13 cellular contexts compared by ENCODE assay signal in the genomic region with DNA sequence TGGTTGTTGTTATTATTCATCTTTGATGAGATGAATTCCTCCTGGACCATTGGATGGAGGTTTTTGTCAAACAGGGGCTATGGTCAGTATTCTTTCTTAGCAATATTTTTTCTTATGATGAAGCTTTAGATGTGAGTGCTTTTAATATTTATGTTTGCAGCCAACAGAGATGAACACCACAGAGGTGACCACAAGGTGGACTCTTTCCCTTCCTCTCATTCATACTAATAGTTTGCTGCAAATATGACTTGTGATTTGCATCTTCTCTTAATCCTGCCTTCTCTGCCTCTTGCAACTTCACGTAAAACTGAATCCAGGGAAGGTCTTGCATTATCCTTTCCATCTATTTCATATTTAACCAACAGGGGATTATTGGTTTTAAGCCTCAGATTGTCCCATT.
DNase-seq lines count a peak whose midpoint lies in the region; ATAC-seq and TF ChIP-seq lines count a peak whose summit lies in the region.
"Had no signal": no experiment of that assay in that cellular context is flagged by ENCODE, and none has a peak within 500 bp of the region (broad histone marks: within the 10 kb centered on the region; RNA-seq: fewer than 3 reads in every experiment).

No MANE protein-coding gene starts in this region.

- no peak overlapping the region for H3K27ac Mint-ChIP-seq in H9
- H3K27ac Mint-ChIP-seq: WTC11 had no signal

- DNase-seq in AG09319 (ENCODE audit: extremely low read depth, low read depth), result no peak
- DNase-seq in H9, result no peak
- peak; percentile 22 for DNase-seq in RKO (ENCODE audit: low spot score)
- DNase-seq in foreskin keratinocyte, result no peak
- DNase-seq in DMS79 treated with DMSO at 0.1 percent for 48 hours (lab: John Stamatoyannopoulos, UW), result no peak
- no peak for DNase-seq in G401 (ENCODE audit: low spot score)
- DNase-seq: right cardiac atrium, uterus had no signal

- no peaks in the 10 kb centered on the region for H3K4me1 ChIP-seq in H9 (ENCODE audit: insufficient read depth, low read length)
- H3K4me1 ChIP-seq in foreskin keratinocyte, result no peaks in the 10 kb centered on the region
- H3K4me1 ChIP-seq: uterus had no signal

- H2BK12ac ChIP-seq in H9 (ENCODE audit: insufficient read length, low read depth, low read length), result no peak overlapping the region

- no peaks in the 10 kb centered on the region for H3K23me2 ChIP-seq in H9 (ENCODE audit: insufficient read length, low read depth, low read length, poor library complexity, severe bottlenecking)

- no peak overlapping the region for H3T11ph ChIP-seq in H9 (ENCODE audit: low read length)

- no peak overlapping the region for H4K5ac ChIP-seq in H9 (ENCODE audit: insufficient read length, low read depth, low read length)

- H3K27me3 ChIP-seq in H9 (ENCODE audit: insufficient read depth, low read length) (no peaks in the 10 kb centered on the region), foreskin keratinocyte (no peaks in the 10 kb centered on the region)
- H3K27me3 ChIP-seq: BLaER1 treated with 17β-estradiol and CSF1 and Interleukin-3, amounts not matched to agents 10 nM and 100 nM; uterus had no signal

- no peak overlapping the region for H2AK5ac ChIP-seq in H9 (ENCODE audit: insufficient read length, low read length)

- H2BK20ac ChIP-seq in H9 (ENCODE audit: low read depth, low read length, poor library complexity, severe bottlenecking), result no peak overlapping the region

- no peak overlapping the region for H3K4me2 ChIP-seq in H9 (ENCODE audit: insufficient read depth, insufficient read length, low read length)
- H3K4me2 ChIP-seq: BLaER1 treated with 17β-estradiol and CSF1 and Interleukin-3, amounts not matched to agents 10 nM and 100 nM had no signal

- H2BK120ac ChIP-seq in H9 (ENCODE audit: low read depth, low read length, poor library complexity, severe bottlenecking), result no peak overlapping the region

- H4K8ac ChIP-seq in H9 (replicated peaks; ENCODE audit: insufficient read length, low read depth, low read length), result no peak overlapping the region

- no peaks in the 10 kb centered on the region for H3K79me2 ChIP-seq in H9 (ENCODE audit: insufficient read depth, low read length)

- no peak overlapping the region for H3K4me3 Mint-ChIP-seq in H9
- H3K4me3 Mint-ChIP-seq: WTC11 had no signal

- H3K9me3 ChIP-seq in H9 (ENCODE audit: control insufficient read depth, low read depth, low read length), result no peaks in the 10 kb centered on the region
- H3K9me3 ChIP-seq: BLaER1 treated with 17β-estradiol and CSF1 and Interleukin-3, amounts not matched to agents 10 nM and 100 nM; uterus had no signal

- H3K36me3 Mint-ChIP-seq in H9 (ENCODE audit: insufficient read depth in 1 of 3, low read depth in 3 of 3), result no peaks in the 10 kb centered on the region; a peak in 1 of 7 replicates
- H3K36me3 Mint-ChIP-seq: WTC11 had no signal

- in situ Hi-C loops in G401 (cut with HindIII; ENCODE audit: low sequenced_read_pairs), result no loop called here

- H4K91ac ChIP-seq in H9 (ENCODE audit: insufficient read length, low read depth, low read length), result no peak overlapping the region

- H3K27ac ChIP-seq in H9 (ENCODE audit: insufficient read length, low read depth, low read length), result no peak overlapping the region
- H3K27ac ChIP-seq in foreskin keratinocyte, result no peak overlapping the region
- H3K27ac ChIP-seq: BLaER1 treated with 17β-estradiol and CSF1 and Interleukin-3, amounts not matched to agents 10 nM and 100 nM; coronary artery; uterus had no signal

- H3K27me3 Mint-ChIP-seq in H9 (ENCODE audit: low read depth), result no peaks in the 10 kb centered on the region

- H3K56ac ChIP-seq in H9 (ENCODE audit: insufficient read length, low read depth, low read length), result no peak overlapping the region

- no peak overlapping the region for H3K14ac ChIP-seq in H9 (ENCODE audit: insufficient read depth, low read length)

- peaks cover 0 to 9% of the 10 kb centered on the region in 2 experiments; a peak in 2 of 4 replicates for H3K4me1 Mint-ChIP-seq in H9

- H4K20me1 ChIP-seq in H9 (ENCODE audit: control insufficient read depth, insufficient read depth, insufficient read length), result no peaks in the 10 kb centered on the region
- H4K20me1 ChIP-seq: BLaER1 treated with 17β-estradiol and CSF1 and Interleukin-3, amounts not matched to agents 10 nM and 100 nM had no signal

- no peak overlapping the region for H3K18ac ChIP-seq in H9 (ENCODE audit: insufficient read length, low read depth, low read length)

- H2BK15ac ChIP-seq in H9 (ENCODE audit: low read depth, low read length), result no peak overlapping the region

- peak; percentile 1 for TF ChIP-seq CTCF in AG09319 (IDR thresholded peaks at IDR 0.05; ENCODE audit: low read depth, low read length)
- peak; percentile 61 for TF ChIP-seq CTCF in H9 (conservative IDR thresholded peaks at IDR 0.05)
- peak; percentile 12 for TF ChIP-seq CTCF in foreskin keratinocyte (conservative IDR thresholded peaks at IDR 0.05)

- ATAC-seq in foreskin keratinocyte, result no peak
- ATAC-seq in GM21367 (IDR thresholded peaks at IDR 0.05; ENCODE audit: unreplicated experiment), result no peak
- ATAC-seq in HG03045 (IDR thresholded peaks at IDR 0.05; ENCODE audit: unreplicated experiment), result no peak
- ATAC-seq: right cardiac atrium, WTC11 had no signal

- H3K9me3 Mint-ChIP-seq in H9, result peaks cover 0 to 2% of the 10 kb centered on the region in 2 experiments; a peak in 1 of 5 replicates

- H3K9ac ChIP-seq in H9 (ENCODE audit: extremely low read depth, insufficient read length, low read length), result no peak overlapping the region
- H3K9ac ChIP-seq: BLaER1 treated with 17β-estradiol and CSF1 and Interleukin-3, amounts not matched to agents 10 nM and 100 nM had no signal

- no peak overlapping the region for H3K4ac ChIP-seq in H9 (ENCODE audit: low read depth, low read length)

- no peaks in the 10 kb centered on the region for H3K79me1 ChIP-seq in H9 (ENCODE audit: insufficient read depth, low read depth, low read length, poor library complexity, severe bottlenecking)

- no peak overlapping the region for H2AFZ ChIP-seq in H9 (ENCODE audit: low read length)

- WGBS in H9 (ENCODE audit: extremely low coverage, insufficient read length, low lambda C conversion rate), result no CpG with 5 or more reads among the region's 1 CpG

- no peak overlapping the region for H2BK5ac ChIP-seq in H9 (ENCODE audit: insufficient read length, low read length)

- H3K23ac ChIP-seq in H9 (ENCODE audit: insufficient read length, low read depth, low read length), result no peak overlapping the region

Comparison
In these comparisons a context has a peak if more than half of its experiments do, and no peak if none do; other contexts are left out.
1. CTCF ChIP-seq: peak in every context shown above with its lines; median percentile 61 in H9; 12 in foreskin keratinocyte; 1 in AG09319.